17 cellular contexts compared by ENCODE assay signal in the genomic region with DNA sequence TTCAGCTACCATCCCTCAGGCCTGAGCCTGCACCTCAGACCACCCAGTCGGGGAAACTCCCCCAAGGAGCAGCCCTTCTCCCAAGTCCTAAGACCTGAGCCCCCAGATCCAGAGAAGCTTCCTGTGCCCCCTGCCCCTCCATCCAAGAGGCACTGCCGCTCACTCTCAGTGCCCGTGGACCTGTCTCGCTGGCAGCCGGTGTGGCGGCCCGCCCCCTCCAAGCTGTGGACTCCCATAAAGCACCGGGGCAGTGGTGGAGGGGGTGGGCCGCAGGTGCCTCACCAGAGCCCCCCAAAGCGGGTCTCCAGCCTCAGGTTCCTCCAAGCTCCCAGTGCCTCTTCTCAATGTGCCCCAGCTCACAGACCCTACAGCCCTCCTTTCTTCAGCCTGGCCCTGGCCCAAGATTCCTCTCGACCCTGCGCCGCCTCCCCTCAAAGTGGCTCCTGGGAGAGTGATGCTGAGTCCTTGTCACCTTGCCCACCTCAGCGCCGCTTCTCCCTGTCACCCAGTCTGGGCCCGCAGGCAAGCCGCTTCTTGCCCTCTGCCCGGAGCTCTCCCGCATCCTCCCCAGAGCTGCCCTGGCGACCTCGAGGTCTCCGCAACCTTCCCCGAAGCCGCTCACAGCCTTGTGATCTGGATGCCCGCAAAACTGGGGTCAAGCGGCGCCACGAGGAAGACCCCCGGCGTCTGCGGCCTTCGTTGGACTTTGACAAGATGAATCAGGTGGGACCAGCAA. TPM values are rescaled to one million over a fixed set of nuclear protein-coding genes. Genes with fewer than 3 reads are reported as not detected.
"Had no signal": no experiment of that assay in that cellular context is flagged by ENCODE, and none has a peak within 500 bp of the region (broad histone marks: within the 10 kb centered on the region; RNA-seq: fewer than 3 reads in every experiment).

No MANE protein-coding gene starts in this region.

- H3K27me3 Mint-ChIP-seq: naive thymus-derived CD8-positive, alpha-beta T cell; progenitor cell of endocrine pancreas; stimulated activated naive CD8-positive, alpha-beta T cell treated with anti-CD3 and anti-CD28 coated beads, Interleukin-15, Interleukin-2, amounts not matched to agents 100 ng/mL and 50 ng/mL, for 24 hours had no signal

- H3K27ac Mint-ChIP-seq: naive thymus-derived CD8-positive, alpha-beta T cell; stimulated activated naive CD8-positive, alpha-beta T cell treated with anti-CD3 and anti-CD28 coated beads, Interleukin-15, Interleukin-2, amounts not matched to agents 100 ng/mL and 50 ng/mL, for 24 hours had no signal

- H3K9me3 ChIP-seq: mucosa of descending colon, pancreas, testis, tibial nerve, upper lobe of right lung, vagina had no signal

- H3K4me3 Mint-ChIP-seq: naive thymus-derived CD8-positive, alpha-beta T cell; stimulated activated naive CD8-positive, alpha-beta T cell treated with anti-CD3 and anti-CD28 coated beads, Interleukin-15, Interleukin-2, amounts not matched to agents 100 ng/mL and 50 ng/mL, for 24 hours had no signal

- H3K4me3 ChIP-seq: hepatocyte, mucosa of descending colon, pancreas, testis, tibial nerve, upper lobe of right lung, vagina had no signal

- FAIRE-seq: pancreas, small intestine had no signal

- H3K27ac ChIP-seq: foreskin keratinocyte, hepatocyte, pancreas, testis, tibial nerve, upper lobe of right lung, vagina had no signal

- ATAC-seq: foreskin keratinocyte; mucosa of descending colon; naive thymus-derived CD8-positive, alpha-beta T cell; right cardiac atrium; upper lobe of right lung had no signal

- DNase-seq: effector memory CD4-positive, alpha-beta T cell; foreskin keratinocyte; kidney glomerular epithelial cell; mucosa of descending colon; naive thymus-derived CD8-positive, alpha-beta T cell; nucleus accumbens; small intestine; stimulated activated CD4-positive, alpha-beta T cell treated with anti-CD3 and anti-CD28 coated beads, Interleukin-12 subunit alpha, Interleukin-12 subunit beta, amount 100 ng/mL, for 4 hours; testis; upper lobe of right lung had no signal

- H3K9me3 Mint-ChIP-seq: naive thymus-derived CD8-positive, alpha-beta T cell; stimulated activated naive CD8-positive, alpha-beta T cell treated with anti-CD3 and anti-CD28 coated beads, Interleukin-15, Interleukin-2, amounts not matched to agents 100 ng/mL and 50 ng/mL, for 24 hours had no signal

RNA-seq across cellular contexts. Expression of a gene that starts 13.5 kb away (rescaled TPM):
- total RNA-seq: naive thymus-derived CD8-positive, alpha-beta T cell had no signal
- polyA plus RNA-seq: naive thymus-derived CD8-positive, alpha-beta T cell; right cardiac atrium had no signal
